ENCODE assay signal across 10 cellular contexts in the genomic region with DNA sequence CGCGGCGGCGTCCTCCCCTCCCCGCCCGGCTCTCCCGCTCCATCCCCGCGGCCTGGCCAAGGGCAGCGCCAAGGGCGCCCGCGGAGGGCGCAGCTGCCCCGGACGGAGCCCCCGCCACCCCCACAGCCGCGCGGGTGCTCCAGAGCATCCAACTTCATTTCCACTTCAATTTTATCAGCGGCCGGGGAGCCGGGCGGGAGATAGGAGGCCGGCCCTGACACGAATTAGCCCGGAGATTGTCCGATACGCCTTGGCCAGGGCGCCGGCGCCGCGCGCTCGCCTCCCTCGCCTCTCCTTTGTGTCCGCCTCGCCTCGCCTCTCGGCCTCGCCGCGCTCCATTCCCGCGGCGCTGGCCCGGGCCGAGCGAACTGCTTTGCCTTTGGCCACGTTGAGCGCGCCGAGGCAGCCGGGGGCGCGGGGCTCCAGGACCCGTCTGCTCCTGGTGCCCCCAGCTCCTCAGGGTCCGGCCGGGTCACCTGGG.
A peak's percentile ranks its signal among the peaks of the same experiment; 100 is the strongest.
DNase-seq lines count a peak whose midpoint lies in the region; ATAC-seq and TF ChIP-seq lines count a peak whose summit lies in the region.
"Had no signal": no experiment of that assay in that cellular context is flagged by ENCODE, and none has a peak within 500 bp of the region (broad histone marks: within the 10 kb centered on the region; RNA-seq: fewer than 3 reads in every experiment).

No MANE protein-coding gene starts in this region.

- CTCF ChIA-PET in RWPE1 (lab: Yijun Ruan, JAX) = interaction anchor here (0.6 kb wide), 1 partner anchor 1449 kb away, joined by 4 read pairs; no protein-coding TSS in a partner anchor
- CTCF ChIA-PET in activated CD8-positive, alpha-beta T cell treated with anti-CD3 and anti-CD28 coated beads, Interleukin-2, amount 10 ng/mL, durations not matched to agents 7 days and 5 days (lab: Charles Lee) = no interaction called here

- H3K4me1 Mint-ChIP-seq in glutamatergic neuron (ENCODE audit: low read depth, unreplicated experiment) = peaks cover 6% of the 10 kb centered on the region
- H3K4me1 Mint-ChIP-seq in activated CD8-positive, alpha-beta T cell treated with anti-CD3 and anti-CD28 coated beads, Interleukin-2, amount 10 ng/mL, durations not matched to agents 7 days and 5 days (ENCODE audit: low read depth) = no peaks in the 10 kb centered on the region
- H3K4me1 Mint-ChIP-seq: stimulated activated memory B cell treated with anti-CD40 and anti-IgM and Interleukin-4, amounts not matched to agents 10 μg/mL and 1 μg/mL and 100 μg/mL, for 72 hours had no signal

- peaks cover 18% of the 10 kb centered on the region for H3K27me3 Mint-ChIP-seq in glutamatergic neuron (ENCODE audit: unreplicated experiment)
- H3K27me3 Mint-ChIP-seq in activated CD8-positive, alpha-beta T cell treated with anti-CD3 and anti-CD28 coated beads, Interleukin-2, amount 10 ng/mL, durations not matched to agents 7 days and 5 days (ENCODE audit: low read depth) = peaks cover 64% of the 10 kb centered on the region

- H3K4me3 ChIP-seq in trophoblast cell (ENCODE audit: low read depth, low read length) = no peak overlapping the region

- POLR2A ChIA-PET in RWPE1 (lab: Yijun Ruan, JAX; ENCODE audit: low non-redundant PET) = no interaction called here
- POLR2A ChIA-PET in activated CD8-positive, alpha-beta T cell treated with anti-CD3 and anti-CD28 coated beads, Interleukin-2, amount 10 ng/mL, durations not matched to agents 7 days and 5 days (lab: Charles Lee) = no interaction called here

- no peak overlapping the region for H3K27ac Mint-ChIP-seq in glutamatergic neuron (ENCODE audit: unreplicated experiment)
- no peak overlapping the region for H3K27ac Mint-ChIP-seq in activated CD8-positive, alpha-beta T cell treated with anti-CD3 and anti-CD28 coated beads, Interleukin-2, amount 10 ng/mL, durations not matched to agents 7 days and 5 days
- H3K27ac Mint-ChIP-seq: stimulated activated memory B cell treated with anti-CD40 and anti-IgM and Interleukin-4, amounts not matched to agents 10 μg/mL and 1 μg/mL and 100 μg/mL, for 72 hours had no signal

- no peak for TF ChIP-seq POLR2A in GM18505 (IDR thresholded peaks at IDR 0.05; ENCODE audit: borderline replicate concordance, extremely low read depth, insufficient read depth, insufficient read length)

- H2AFZ ChIP-seq in trophoblast cell (ENCODE audit: insufficient read depth, low read length, poor library complexity) = no peak overlapping the region

- TF ChIP-seq CTCF in RWPE1 (conservative IDR thresholded peaks at IDR 0.05; ENCODE audit: low read depth) (no peak), glutamatergic neuron (IDR thresholded peaks at IDR 0.05; ENCODE audit: partially characterized antibody, unreplicated experiment) (no peak)

- H3K79me2 ChIP-seq in trophoblast cell (ENCODE audit: control insufficient read depth, insufficient read depth, low read length, poor library complexity) = no peaks in the 10 kb centered on the region

- H4K8ac ChIP-seq in trophoblast cell (ENCODE audit: low read depth, low read length) = no peak overlapping the region

- no peak overlapping the region for H2AK5ac ChIP-seq in trophoblast cell (ENCODE audit: low read length)

- H3K79me1 ChIP-seq in trophoblast cell (ENCODE audit: low read length) = no peaks in the 10 kb centered on the region

- H2BK12ac ChIP-seq in trophoblast cell (ENCODE audit: low read length) = no peak overlapping the region

- no peak overlapping the region for H2BK120ac ChIP-seq in trophoblast cell (ENCODE audit: insufficient read depth, low read length, poor library complexity)

- no peak for ATAC-seq in activated CD8-positive, alpha-beta T cell treated with anti-CD3 and anti-CD28 coated beads, Interleukin-2, amount 10 ng/mL, durations not matched to agents 7 days and 5 days
- no peak for ATAC-seq in GM18505 (IDR thresholded peaks at IDR 0.05; ENCODE audit: unreplicated experiment)
- ATAC-seq: stimulated activated memory B cell treated with anti-CD40 and anti-IgM and Interleukin-4, amounts not matched to agents 10 μg/mL and 1 μg/mL and 100 μg/mL, for 72 hours had no signal

- H3K36me3 ChIP-seq in trophoblast cell (ENCODE audit: control insufficient read depth in 1 of 2, insufficient read depth in 2 of 2, low read length in 2 of 2) = no peaks in the 10 kb centered on the region

- no peak overlapping the region for H3K23ac ChIP-seq in trophoblast cell (ENCODE audit: low read length)

- no peak overlapping the region for H4K91ac ChIP-seq in trophoblast cell (ENCODE audit: low read depth, low read length)

- H3K18ac ChIP-seq in trophoblast cell (ENCODE audit: low read length) = no peak overlapping the region

- no peak overlapping the region for H3K9ac ChIP-seq in trophoblast cell (ENCODE audit: low read length)

- H3K36me3 Mint-ChIP-seq in glutamatergic neuron (ENCODE audit: unreplicated experiment) = peaks cover 5% of the 10 kb centered on the region
- H3K36me3 Mint-ChIP-seq in activated CD8-positive, alpha-beta T cell treated with anti-CD3 and anti-CD28 coated beads, Interleukin-2, amount 10 ng/mL, durations not matched to agents 7 days and 5 days (ENCODE audit: low read depth) = no peaks in the 10 kb centered on the region
- H3K36me3 Mint-ChIP-seq: stimulated activated memory B cell treated with anti-CD40 and anti-IgM and Interleukin-4, amounts not matched to agents 10 μg/mL and 1 μg/mL and 100 μg/mL, for 72 hours had no signal

- WGBS in trophoblast cell (ENCODE audit: extremely low coverage, insufficient coverage, insufficient read length) = no CpG with 5 or more reads among the region's 60 CpGs

- H3K27me3 ChIP-seq in trophoblast cell (ENCODE audit: insufficient read depth, low read length) = peaks cover 34% of the 10 kb centered on the region

- no peak overlapping the region for H4K12ac ChIP-seq in trophoblast cell (ENCODE audit: low read depth, low read length)

- DNase-seq in NCI-H2196 (lab: John Stamatoyannopoulos, UW; ENCODE audit: unreplicated experiment) = peak; percentile 3
- no peak for DNase-seq in NCI-H2196 treated with DMSO at 0.1 percent for 48 hours (lab: John Stamatoyannopoulos, UW; ENCODE audit: unreplicated experiment)
- DNase-seq in RWPE1 (ENCODE audit: low spot score) = peak; percentile 18
- peak; percentile 75 for DNase-seq in glutamatergic neuron
- no peak for DNase-seq in trophoblast cell
- no peak for DNase-seq in activated CD8-positive, alpha-beta T cell treated with anti-CD3 and anti-CD28 coated beads, Interleukin-2, amount 10 ng/mL, durations not matched to agents 7 days and 5 days
- DNase-seq in GM19238 (ENCODE audit: insufficient read length, low spot score) = no peak
- DNase-seq: NCI-H2171 treated with DMSO at 0.1 percent for 48 hours had no signal

- peak overlapping the region; percentile 60 for H3K4me2 ChIP-seq in trophoblast cell (ENCODE audit: low read length)

- peaks cover 8% of the 10 kb centered on the region for H3K9me3 ChIP-seq in trophoblast cell (ENCODE audit: insufficient read depth, low read depth, low read length)

- H3K4me1 ChIP-seq in trophoblast cell (ENCODE audit: control insufficient read depth in 1 of 2, insufficient read depth in 2 of 2, low read length in 2 of 2) = peaks cover 3 to 5% of the 10 kb centered on the region in 2 experiments

- no peak overlapping the region for H3K4ac ChIP-seq in trophoblast cell (ENCODE audit: low read depth, low read length)

- H3K9me3 Mint-ChIP-seq in glutamatergic neuron (ENCODE audit: unreplicated experiment) = peaks cover 6% of the 10 kb centered on the region
- H3K9me3 Mint-ChIP-seq in activated CD8-positive, alpha-beta T cell treated with anti-CD3 and anti-CD28 coated beads, Interleukin-2, amount 10 ng/mL, durations not matched to agents 7 days and 5 days (ENCODE audit: insufficient read depth) = no peaks in the 10 kb centered on the region
- H3K9me3 Mint-ChIP-seq: stimulated activated memory B cell treated with anti-CD40 and anti-IgM and Interleukin-4, amounts not matched to agents 10 μg/mL and 1 μg/mL and 100 μg/mL, for 72 hours had no signal

- H2BK5ac ChIP-seq in trophoblast cell (ENCODE audit: low read depth, low read length, poor library complexity) = no peak overlapping the region

- peak overlapping the region; percentile 20 for H3K4me3 Mint-ChIP-seq in glutamatergic neuron (ENCODE audit: unreplicated experiment)
- no peak overlapping the region for H3K4me3 Mint-ChIP-seq in activated CD8-positive, alpha-beta T cell treated with anti-CD3 and anti-CD28 coated beads, Interleukin-2, amount 10 ng/mL, durations not matched to agents 7 days and 5 days
- H3K4me3 Mint-ChIP-seq: stimulated activated memory B cell treated with anti-CD40 and anti-IgM and Interleukin-4, amounts not matched to agents 10 μg/mL and 1 μg/mL and 100 μg/mL, for 72 hours had no signal

- no peak overlapping the region for H3K27ac ChIP-seq in RWPE1
- H3K27ac ChIP-seq in trophoblast cell (ENCODE audit: low read depth, low read length) = no peak overlapping the region

- H3K14ac ChIP-seq in trophoblast cell (ENCODE audit: low read length) = no peak overlapping the region

Comparison
In these comparisons a context has a peak if more than half of its experiments do, and no peak if none do; other contexts are left out.
1. DNase-seq: peak in NCI-H2196 (single experiment), RWPE1 (single experiment) and glutamatergic neuron (single experiment); none in NCI-H2196 treated with DMSO at 0.1 percent for 48 hours (single experiment), trophoblast cell (0 of 2), activated CD8-positive, alpha-beta T cell treated with anti-CD3 and anti-CD28 coated beads, Interleukin-2, amount 10 ng/mL, durations not matched to agents 7 days and 5 days (single experiment) and GM19238 (single experiment).